8 cellular contexts compared by ENCODE assay signal in the genomic region with DNA sequence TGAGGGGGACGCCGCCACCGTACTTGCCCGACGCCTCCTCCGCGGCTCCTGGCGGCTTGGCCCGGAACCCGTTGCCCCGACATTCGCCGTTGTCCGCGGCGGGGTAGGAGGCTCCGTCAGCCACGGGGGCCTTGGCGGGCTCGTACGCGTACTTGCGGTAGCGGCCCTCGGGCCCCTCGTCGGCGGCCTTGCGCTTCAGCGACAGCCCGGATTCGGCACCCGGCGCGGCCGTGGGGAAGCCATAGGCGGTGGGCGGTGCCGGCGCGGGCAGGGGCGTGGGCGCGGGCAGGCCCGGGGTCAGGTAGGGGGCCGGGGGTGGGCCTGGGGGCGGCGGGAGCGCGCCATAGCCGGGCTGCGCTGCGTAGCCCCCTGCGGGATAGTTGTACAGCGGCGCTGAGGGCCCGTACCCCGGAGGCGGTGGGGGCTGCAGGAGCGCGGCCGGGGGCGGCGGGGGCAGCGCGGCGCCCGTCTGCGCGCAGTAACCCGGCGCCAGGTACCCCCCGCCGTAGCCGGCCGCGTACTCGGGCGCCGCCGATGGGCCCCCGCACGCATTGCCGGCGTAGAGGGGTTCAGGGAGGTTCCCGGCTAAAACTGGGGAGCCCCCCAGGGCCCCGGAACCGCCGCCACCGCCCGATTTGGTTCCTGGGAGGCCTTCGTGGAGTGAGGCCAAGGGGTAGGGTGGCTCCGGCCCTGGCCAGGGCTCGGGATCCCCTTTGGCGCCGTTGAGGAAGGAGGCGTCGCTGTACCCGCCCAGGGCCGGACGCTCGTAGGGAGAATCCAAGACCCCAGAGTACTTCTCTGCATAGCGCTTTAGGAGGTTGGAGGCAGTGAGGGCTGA. TPM values are rescaled to one million over a fixed set of nuclear protein-coding genes. Genes with fewer than 3 reads are reported as not detected.
DNase-seq lines count a peak whose midpoint lies in the region; ATAC-seq, FAIRE-seq and TF ChIP-seq lines count a peak whose summit lies in the region.

No MANE protein-coding gene starts in this region.

- peaks cover 23% of the 10 kb centered on the region for H3K4me1 Mint-ChIP-seq in chondrocyte (ENCODE audit: low read depth)
- peaks cover 7 to 33% (median 30%) of the 10 kb centered on the region in 4 donors for H3K4me1 Mint-ChIP-seq in naive thymus-derived CD8-positive, alpha-beta T cell

- no peak for TF ChIP-seq CTCF in A549 (IDR thresholded peaks at IDR 0.05)
- TF ChIP-seq CTCF in chondrocyte (IDR thresholded peaks at IDR 0.05): no peak

- peaks cover 33% of the 10 kb centered on the region for H3K4me1 ChIP-seq in A549

- no peak for TF ChIP-seq RAD21 in A549 (conservative IDR thresholded peaks at IDR 0.05 in 1 of 2, IDR thresholded peaks at IDR 0.05 in 1 of 2)

- peak overlapping the region; percentile 98 to 100 for H3K27ac ChIP-seq in A549

- no peak for TF ChIP-seq EP300 in A549 (IDR thresholded peaks at IDR 0.05)

- H3K27ac Mint-ChIP-seq in chondrocyte (ENCODE audit: unreplicated experiment): no peak overlapping the region
- peak overlapping the region in 6 of 10 donors; percentile 33 to 86 (median 62) for H3K27ac Mint-ChIP-seq in naive thymus-derived CD8-positive, alpha-beta T cell

- no peak for FAIRE-seq in A549 (lab: Jason Lieb, UNC)
- no peak for FAIRE-seq in urothelium cell line (lab: Jason Lieb, UNC)

- no peaks in the 10 kb centered on the region for H3K27me3 Mint-ChIP-seq in chondrocyte (ENCODE audit: low read depth)
- H3K27me3 Mint-ChIP-seq in naive thymus-derived CD8-positive, alpha-beta T cell: peaks cover 0 to 4% (median 0%) of the 10 kb centered on the region in 5 donors

- H3K4me3 ChIP-seq in A549: peak overlapping the region; percentile 94
- peak overlapping the region; percentile 83 for H3K4me3 ChIP-seq in MG63

- DNase-seq in A549 (ENCODE audit: low read depth in 1 of 2, low spot score in 1 of 2) (no peak), MG63 (no peak), chondrocyte (ENCODE audit: low spot score) (no peak), erythroblast (lab: John Stamatoyannopoulos, UW) (no peak), mucosa of gallbladder (ENCODE audit: low spot score) (no peak), urothelium cell line (ENCODE audit: low spot score) (no peak), GOT3 (lab: John Stamatoyannopoulos, UW) (no peak)
- DNase-seq in naive thymus-derived CD8-positive, alpha-beta T cell: peak in 6 of 10 donors; percentile 7 to 73 (median 34)

- ATAC-seq in A549: peak; percentile 1 to 11; a peak in 3 of 6 replicates
- peak; percentile 18 to 25 for ATAC-seq in naive thymus-derived CD8-positive, alpha-beta T cell

- H3K9me3 ChIP-seq in A549 (no peaks in the 10 kb centered on the region), MG63 (no peaks in the 10 kb centered on the region)

- peak overlapping the region; percentile 49 for H3K4me3 Mint-ChIP-seq in chondrocyte (ENCODE audit: unreplicated experiment)
- peak overlapping the region; percentile 60 to 81 (median 69) for H3K4me3 Mint-ChIP-seq in naive thymus-derived CD8-positive, alpha-beta T cell

- 46% methylated on average over 28 of the region's 103 CpGs for WGBS in A549 (ENCODE audit: missing lambda C conversion rate)

- H3K9me3 Mint-ChIP-seq in chondrocyte (ENCODE audit: low read depth): no peaks in the 10 kb centered on the region
- no peaks in the 10 kb centered on the region for H3K9me3 Mint-ChIP-seq in naive thymus-derived CD8-positive, alpha-beta T cell

- no peaks in the 10 kb centered on the region for H3K36me3 ChIP-seq in MG63

- POLR2A ChIA-PET in A549 (lab: Yijun Ruan, JAX): interaction anchor here (0.9 to 1.7 kb wide), 10 partner anchors 10 to 450 kb away, joined by 3 to 9 read pairs (median 4); no protein-coding TSS in a partner anchor
- POLR2A ChIA-PET in naive thymus-derived CD8-positive, alpha-beta T cell (lab: Charles Lee): interaction anchor here (0.7 to 2.6 kb wide), 21 partner anchors 8 to 1057 kb away, joined by 3 to 17 read pairs (median 4); a partner anchor contains a TSS

- CTCF ChIA-PET in A549 (lab: Yijun Ruan, JAX): interaction anchor here (0.6 to 10.5 kb wide), 37 partner anchors 7 to 430 kb away, joined by 3 to 155 read pairs (median 5); a partner anchor contains a TSS

- no peaks in the 10 kb centered on the region for H3K36me3 Mint-ChIP-seq in chondrocyte (ENCODE audit: low read depth)
- no peaks in the 10 kb centered on the region for H3K36me3 Mint-ChIP-seq in naive thymus-derived CD8-positive, alpha-beta T cell

- peak overlapping the region; percentile 90 for H3K4me2 ChIP-seq in A549

- H3K27me3 ChIP-seq in MG63: no peaks in the 10 kb centered on the region

- TF ChIP-seq POLR2A in A549 (IDR thresholded peaks at IDR 0.05; ENCODE audit: low read length): peak; percentile 33; the same call in 1 of the 2 replicates
- no peak for TF ChIP-seq POLR2A in erythroblast (IDR thresholded peaks at IDR 0.05; ENCODE audit: low read length)

TF ChIP-seq in A549, 52 proteins besides CTCF, POLR2A, EP300 and RAD21:
- TF ChIP-seq PHF8 (IDR thresholded peaks at IDR 0.05; ENCODE audit: borderline replicate concordance, low read depth) (peak; percentile 73), FOSB (CRISPR knock-in tag; IDR thresholded peaks at IDR 0.05) (no peak), JUN (IDR thresholded peaks at IDR 0.05) (peak in 1 of 2 experiments; percentile 26; a peak in 3 of 5 replicates)
TF ChIP-seq in A549: peak in this region for 2.

RNA-seq across cellular contexts. Expression of a gene that starts 26.9 kb away (rescaled TPM):
- polyA plus RNA-seq in A549 (2011; rRNA removed) (0.22 and 0.26 TPM in 2 replicates), A549 (2017; fragmentation: RNase III; extraction: RNeasy Plus Mini Kit Qiagen cat#74134 plus additional on column Dnase treatment) (0.36 to 0.46 TPM (median 0.38 TPM) in 3 replicates)
- polyA plus RNA-seq in A549 (2012; cell fraction: cytosol; rRNA removed): 0.26 and 0.38 TPM in 2 replicates
- polyA plus RNA-seq in A549 (2012; cell fraction: nucleus; rRNA removed): 0.71 and 1.2 TPM in 2 replicates
- polyA minus RNA-seq in A549 (2011; rRNA and poly(A)+ RNA removed): 1.3 and 1.7 TPM in 2 replicates
- 0.10 and 0.67 TPM in 2 replicates for total RNA-seq in MG63 (2014; rRNA removed; shearing (Covaris generic); ENCODE audit: low replicate concordance)
- total RNA-seq in chondrocyte (0.26 to 0.30 TPM in 2 of 3 replicates, not detected in the other), mucosa of gallbladder (0.75 TPM)
- 1 to 10 TPM; 2.8 to 3.2 TPM for total RNA-seq in naive thymus-derived CD8-positive, alpha-beta T cell
- polyA plus RNA-seq in naive thymus-derived CD8-positive, alpha-beta T cell: under 1 TPM in 2 of 3 donors, not detected in 1; 0.08 to 0.21 TPM

Comparison
In these comparisons a context has a peak if more than half of its experiments do, and no peak if none do; other contexts are left out.
1. DNase-seq: peak in naive thymus-derived CD8-positive, alpha-beta T cell (6 of 10); none in A549 (0 of 2), MG63 (single experiment), chondrocyte (single experiment), erythroblast (0 of 2), mucosa of gallbladder (single experiment), urothelium cell line (single experiment) and GOT3 (single experiment).